ENCODE assay signal across 8 cellular contexts in the genomic region with DNA sequence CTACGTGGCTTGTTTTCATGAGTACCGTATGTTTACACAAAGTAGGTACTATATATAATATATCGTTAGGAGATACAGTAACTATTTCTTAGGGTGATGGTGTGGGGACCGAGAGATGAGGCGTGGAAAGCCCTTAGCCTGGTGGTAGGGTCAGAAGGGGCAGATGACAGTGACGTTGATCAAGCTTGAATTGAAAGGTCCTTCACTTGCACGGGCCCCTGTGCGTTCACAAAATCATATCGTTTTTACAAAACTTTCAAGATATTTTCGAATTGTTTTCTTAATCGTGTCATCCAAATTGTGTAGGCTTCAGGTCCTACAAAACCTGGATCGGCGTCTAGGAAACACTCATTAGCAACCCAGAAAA. TPM values are rescaled to one million over a fixed set of nuclear protein-coding genes. Genes with fewer than 3 reads are reported as not detected.
DNase-seq lines count a peak whose midpoint lies in the region; ATAC-seq and TF ChIP-seq lines count a peak whose summit lies in the region.

No MANE protein-coding gene starts in this region.

- POLR2A ChIA-PET in IMR-90 (lab: Charles Lee; ENCODE audit: unreplicated experiment): no interaction called here

- in situ Hi-C loops in IMR-90 (cut with MboI; ENCODE audit: low sequenced_read_pairs): no loop called here

- H4K91ac ChIP-seq in IMR-90 (ENCODE audit: insufficient read depth, low read depth, low read length): peak overlapping the region; percentile 95

- H2BK15ac ChIP-seq in IMR-90 (ENCODE audit: low read depth, low read length): peak overlapping the region; percentile 59

- peak overlapping the region; percentile 94 to 98 for H4K8ac ChIP-seq in IMR-90 (ENCODE audit: low read depth in 2 of 2, low read length in 2 of 2)

- H3K4me1 ChIP-seq in IMR-90 (ENCODE audit: control insufficient read depth, insufficient read depth, low read length) (peaks cover 1% of the 10 kb centered on the region; the same call in 1 of the 2 replicates), mesodermal cell (ENCODE audit: control insufficient read depth, insufficient read depth, low read length, poor library complexity, severe bottlenecking) (peaks cover 5% of the 10 kb centered on the region)

- intact Hi-C loops in IMR-90 (cut with micrococcal nuclease): loop anchor here (10.0 kb wide), 1 partner anchor 303 kb away; a partner anchor contains a TSS

- H2BK120ac ChIP-seq in IMR-90 (ENCODE audit: low read depth, low read length): peak overlapping the region; percentile 90

- H3K14ac ChIP-seq in IMR-90 (replicated peaks; ENCODE audit: low read depth, low read length): peak overlapping the region; percentile 99

- peak overlapping the region; percentile 84 for H2BK5ac ChIP-seq in IMR-90 (ENCODE audit: low read depth, low read length, poor library complexity, severe bottlenecking)

- peak overlapping the region; percentile 84 for H3K9ac ChIP-seq in IMR-90 (ENCODE audit: low read depth, low read length)

- H3K9me3 ChIP-seq in IMR-90 (ENCODE audit: control insufficient read depth, insufficient read depth, low read length) (no peaks in the 10 kb centered on the region), mesodermal cell (ENCODE audit: control insufficient read depth, low read length) (peaks cover 13% of the 10 kb centered on the region)

- H3K27me3 ChIP-seq in IMR-90 (ENCODE audit: control insufficient read depth, insufficient read depth, low read length): no peaks in the 10 kb centered on the region

- dilution Hi-C loops in IMR-90 (cut with HindIII; ENCODE audit: low sequenced_read_pairs, unreplicated experiment): no loop called here

- H2AK5ac ChIP-seq in IMR-90 (ENCODE audit: low read depth, low read length): peak overlapping the region; percentile 54; the same call in 1 of the 2 replicates

- H3K23ac ChIP-seq in IMR-90 (ENCODE audit: low read depth, low read length): peak overlapping the region; percentile 97

- peak overlapping the region; percentile 88 for H3K4me3 ChIP-seq in IMR-90 (ENCODE audit: insufficient read depth, low read depth, low read length)
- peak overlapping the region; percentile 88 for H3K4me3 ChIP-seq in mesodermal cell (ENCODE audit: extremely low read depth, insufficient read depth, low read length, poor library complexity, severe bottlenecking)

- ATAC-seq in IMR-90 (ENCODE audit: low read depth): no peak
- ATAC-seq in GM19395 (IDR thresholded peaks at IDR 0.05; ENCODE audit: unreplicated experiment): no peak

- WGBS in IMR-90 (ENCODE audit: extremely low coverage in 2 of 2, insufficient read length in 1 of 2), 2 experiments: no CpG with 5 or more reads among the region's 13 CpGs
- 61 to 64% methylated on average over 8 to 9 of the region's 13 CpGs for WGBS in mesodermal cell (ENCODE audit: insufficient coverage in 2 of 2), 2 experiments

- peak overlapping the region; percentile 69; the same call in 1 of the 2 replicates for H2BK20ac ChIP-seq in IMR-90 (ENCODE audit: low read depth, low read length)

- H3K18ac ChIP-seq in IMR-90 (ENCODE audit: low read depth, low read length): peak overlapping the region; percentile 73

- H4K20me1 ChIP-seq in IMR-90 (ENCODE audit: insufficient read depth, low read length): peaks cover 24% of the 10 kb centered on the region

- TF ChIP-seq CTCF in 22Rv1 (IDR thresholded peaks at IDR 0.05) (no peak), IMR-90 (conservative IDR thresholded peaks at IDR 0.05; ENCODE audit: low read depth, low read length) (no peak)

- H2AK9ac ChIP-seq in IMR-90 (replicated peaks; ENCODE audit: low read depth, low read length, poor library complexity): peak overlapping the region; percentile 89

- CTCF ChIA-PET in IMR-90 (lab: Yijun Ruan, JAX): no interaction called here

- peak overlapping the region; percentile 93 for H4K5ac ChIP-seq in IMR-90 (ENCODE audit: low read depth, low read length)

- no peak for TF ChIP-seq POLR2A in IMR-90 (IDR thresholded peaks at IDR 0.05; ENCODE audit: low read depth, low read length)

- H3K9me1 ChIP-seq in IMR-90 (ENCODE audit: insufficient read depth, low read length): no peaks in the 10 kb centered on the region

- peak overlapping the region; percentile 99 for H2AFZ ChIP-seq in IMR-90 (replicated peaks; ENCODE audit: low read length, poor library complexity)

- H3K56ac ChIP-seq in IMR-90 (ENCODE audit: extremely low read depth, insufficient read depth, low read length): peak overlapping the region; percentile 97

- peak overlapping the region; percentile 88 for H3K27ac ChIP-seq in 22Rv1
- H3K27ac ChIP-seq in IMR-90 (ENCODE audit: insufficient read depth, low read length): peak overlapping the region; percentile 91
- H3K27ac ChIP-seq in caudate nucleus (ENCODE audit: low read depth, low read length): peak overlapping the region; percentile 89
- peak overlapping the region; percentile 90 for H3K27ac ChIP-seq in mesodermal cell (ENCODE audit: low read depth, low read length, severe bottlenecking)

- peak overlapping the region; percentile 99 for H3K4ac ChIP-seq in IMR-90 (ENCODE audit: low read depth, low read length)

- H3K36me3 ChIP-seq in IMR-90 (ENCODE audit: control insufficient read depth, insufficient read depth, low read length) (no peaks in the 10 kb centered on the region), mesodermal cell (ENCODE audit: control insufficient read depth, insufficient read depth, low read length) (peaks cover 11% of the 10 kb centered on the region)

- peak overlapping the region; percentile 81 for H3K4me2 ChIP-seq in IMR-90 (ENCODE audit: low read depth, low read length)

- no TSS peak for BruUV-seq in IMR-90 (replicated peaks; lab: Mats Ljungman, UMichigan)

- H3K79me1 ChIP-seq in IMR-90 (ENCODE audit: low read depth in 1 of 2, low read length in 2 of 2): peaks cover 0 to 40% of the 10 kb centered on the region in 2 experiments; a peak in 2 of 4 replicates

- TF ChIP-seq RAD21 in IMR-90 (IDR thresholded peaks at IDR 0.05; ENCODE audit: low read length): no peak

- DNase-seq in IMR-90 (no peak), caudate nucleus (lab: John Stamatoyannopoulos, UW) (peak in 5 of 61 donors; percentile 35 to 55 (median 44)), foreskin melanocyte (no peak), SIG-M5 treated with dmso at 0.1 percent for 504 hours (lab: John Stamatoyannopoulos, UW; ENCODE audit: unreplicated experiment) (no peak)
- DNase-seq in stimulated activated CD4-positive, alpha-beta T cell treated with anti-CD3 and anti-CD28 coated beads, Interleukin-4, amount 100 ng/mL, for 4 hours: no peak

TF ChIP-seq in IMR-90, 13 proteins besides CTCF, POLR2A, EP300 and RAD21:
- no peak for TF ChIP-seq RFX5 (IDR thresholded peaks at IDR 0.05; ENCODE audit: low read depth, low read length)

RNA-seq across cellular contexts. Expression of a gene that starts 0.9 kb away (rescaled TPM):
- 10.9 and 13.1 TPM in 2 replicates for total RNA-seq in IMR-90 (2012; rRNA removed)
- polyA plus RNA-seq in IMR-90 (2012; rRNA removed): 5.6 and 6.3 TPM in 2 replicates
- 0.69 and 1.1 TPM in 2 replicates for polyA plus RNA-seq in IMR-90 (2012; cell fraction: cytosol; rRNA removed)
- 2.1 and 8.6 TPM in 2 replicates for polyA plus RNA-seq in IMR-90 (2012; cell fraction: nucleus; rRNA removed; ENCODE audit: low replicate concordance)
- polyA plus RNA-seq in mesodermal cell (2013, experiment 1 of 2): 21.9 TPM
- 23.9 TPM for polyA plus RNA-seq in mesodermal cell (2013, experiment 2 of 2)
